Comparison of ENCODE assay signal across 28 cellular contexts in genomic region chr18:48858676-48859075, GRCh38.
A peak's percentile ranks its signal among the peaks of the same experiment; 100 is the strongest.
DNase-seq lines count a peak whose midpoint lies in the region; ATAC-seq, FAIRE-seq and TF ChIP-seq lines count a peak whose summit lies in the region.
"Had no signal": no experiment of that assay in that cellular context is flagged by ENCODE, and none has a peak within 500 bp of the region (broad histone marks: within the 10 kb centered on the region; RNA-seq: fewer than 3 reads in every experiment).

No MANE protein-coding gene starts in this region.

- H2AFZ ChIP-seq in astrocyte (ENCODE audit: low read depth, low read length) (no peak overlapping the region), trophoblast cell (ENCODE audit: insufficient read depth, low read length, poor library complexity) (no peak overlapping the region), PC-9 (no peak overlapping the region)
- H2AFZ ChIP-seq: GM23248 had no signal

- H3K36me3 Mint-ChIP-seq in astrocyte (ENCODE audit: low read depth, unreplicated experiment) (peaks cover 53% of the 10 kb centered on the region), immature natural killer cell (no peaks in the 10 kb centered on the region)
- H3K36me3 Mint-ChIP-seq in naive thymus-derived CD4-positive, alpha-beta T cell, result peaks cover 0 to 1% (median 0%) of the 10 kb centered on the region in 5 donors

- peaks cover 3% of the 10 kb centered on the region for H3K9me3 Mint-ChIP-seq in astrocyte (ENCODE audit: unreplicated experiment)
- no peaks in the 10 kb centered on the region for H3K9me3 Mint-ChIP-seq in immature natural killer cell
- peaks cover 0 to 1% (median 0%) of the 10 kb centered on the region in 11 donors for H3K9me3 Mint-ChIP-seq in naive thymus-derived CD4-positive, alpha-beta T cell
- H3K9me3 Mint-ChIP-seq: stimulated activated naive CD8-positive, alpha-beta T cell treated with anti-CD3 and anti-CD28 coated beads, Interleukin-15, amount 100 ng/mL, for 72 hours had no signal

- H3K9me2 ChIP-seq in PC-9 (ENCODE audit: insufficient read depth), result no peaks in the 10 kb centered on the region

- H3K14ac ChIP-seq in trophoblast cell (ENCODE audit: low read length), result peak overlapping the region; percentile 61

- peak overlapping the region; percentile 12 for H2AK5ac ChIP-seq in trophoblast cell (ENCODE audit: low read length)

- no peak for FAIRE-seq in astrocyte (lab: Jason Lieb, UNC)
- FAIRE-seq: endometrium had no signal

- no peaks in the 10 kb centered on the region for H3K27me3 Mint-ChIP-seq in astrocyte (ENCODE audit: low read depth, unreplicated experiment)
- peaks cover 3 to 5% (median 3%) of the 10 kb centered on the region in 3 donors for H3K27me3 Mint-ChIP-seq in immature natural killer cell (ENCODE audit: low read depth in 3 of 3)
- no peaks in the 10 kb centered on the region for H3K27me3 Mint-ChIP-seq in naive thymus-derived CD4-positive, alpha-beta T cell
- H3K27me3 Mint-ChIP-seq: activated CD4-positive, alpha-beta memory T cell treated with anti-CD3 and anti-CD28 coated beads, Interleukin-2, amount 10 ng/mL, durations not matched to agents 7 days and 5 days; stimulated activated naive CD8-positive, alpha-beta T cell treated with anti-CD3 and anti-CD28 coated beads, Interleukin-15, amount 100 ng/mL, for 72 hours had no signal

- no peak overlapping the region for H3K4ac ChIP-seq in trophoblast cell (ENCODE audit: low read depth, low read length)

- H3K4me1 ChIP-seq in BLaER1 (peaks cover 30% of the 10 kb centered on the region), astrocyte (ENCODE audit: insufficient read depth, low read length) (peaks cover 48% of the 10 kb centered on the region), trophoblast cell (ENCODE audit: control insufficient read depth in 1 of 2, insufficient read depth in 2 of 2, low read length in 2 of 2) (peaks cover 45 to 62% of the 10 kb centered on the region in 2 experiments), PC-9 (replicated peaks; ENCODE audit: insufficient read depth) (no peaks in the 10 kb centered on the region)
- H3K4me1 ChIP-seq in naive thymus-derived CD4-positive, alpha-beta T cell (ENCODE audit: control insufficient read depth in 2 of 2, insufficient read depth in 2 of 2, low read length in 2 of 2), result peaks cover 0 to 1% of the 10 kb centered on the region in 2 donors
- H3K4me1 ChIP-seq: body of pancreas, Caco-2, upper lobe of right lung had no signal

- no peaks in the 10 kb centered on the region for H3K9me3 ChIP-seq in BLaER1
- H3K9me3 ChIP-seq in astrocyte (ENCODE audit: insufficient read depth, low read depth, low read length), result no peaks in the 10 kb centered on the region
- no peaks in the 10 kb centered on the region for H3K9me3 ChIP-seq in trophoblast cell (ENCODE audit: insufficient read depth, low read depth, low read length)
- no peaks in the 10 kb centered on the region for H3K9me3 ChIP-seq in naive thymus-derived CD4-positive, alpha-beta T cell (ENCODE audit: control insufficient read depth in 2 of 3, low read length in 3 of 3)
- H3K9me3 ChIP-seq in PC-9 (ENCODE audit: insufficient read depth, low read depth), result no peaks in the 10 kb centered on the region
- H3K9me3 ChIP-seq: body of pancreas, Caco-2, ovary, upper lobe of right lung had no signal

- H4K12ac ChIP-seq in trophoblast cell (ENCODE audit: low read depth, low read length), result no peak overlapping the region

- peaks cover 39% of the 10 kb centered on the region; the same call in 1 of the 2 replicates for H3K36me3 ChIP-seq in BLaER1
- peaks cover 6% of the 10 kb centered on the region for H3K36me3 ChIP-seq in astrocyte (ENCODE audit: insufficient read depth, low read length)
- peaks cover 4 to 9% of the 10 kb centered on the region in 2 experiments for H3K36me3 ChIP-seq in trophoblast cell (ENCODE audit: control insufficient read depth in 1 of 2, insufficient read depth in 2 of 2, low read length in 2 of 2)
- H3K36me3 ChIP-seq in naive thymus-derived CD4-positive, alpha-beta T cell (ENCODE audit: control insufficient read depth in 2 of 3, insufficient read depth in 3 of 3, low read length in 3 of 3), result no peaks in the 10 kb centered on the region
- no peaks in the 10 kb centered on the region for H3K36me3 ChIP-seq in PC-9 (ENCODE audit: low read depth)
- H3K36me3 ChIP-seq: ovary, upper lobe of right lung had no signal

- DNase-seq in astrocyte (ENCODE audit: low read depth) (no peak), trophoblast cell (no peak), immature natural killer cell (no peak), PC-9 (no peak)
- DNase-seq in naive thymus-derived CD4-positive, alpha-beta T cell, result no peak
- DNase-seq: activated CD4-positive, alpha-beta memory T cell treated with anti-CD3 and anti-CD28 coated beads, Interleukin-2, amount 10 ng/mL, durations not matched to agents 7 days and 5 days; activated effector memory CD4-positive, alpha-beta T cell treated with anti-CD3 and anti-CD28 coated beads, Interleukin-2, amount 50 U/mL, for 16 hours; activated T-cell treated with anti-CD3 and anti-CD28 coated beads for 4 hours; body of pancreas; Caco-2; DMS79; GF-D8; GM23248; islet precursor cell; Kasumi-1; NCI-H1694; NCI-H2171; SIG-M5; stimulated activated naive CD8-positive, alpha-beta T cell treated with anti-CD3 and anti-CD28 coated beads, Interleukin-15, amount 100 ng/mL, for 72 hours had no signal

- H4K20me1 ChIP-seq in BLaER1 (no peaks in the 10 kb centered on the region), astrocyte (ENCODE audit: insufficient read depth, low read length) (no peaks in the 10 kb centered on the region), PC-9 (ENCODE audit: insufficient read depth) (no peaks in the 10 kb centered on the region)

- H3K27me3 ChIP-seq in BLaER1, result no peaks in the 10 kb centered on the region
- H3K27me3 ChIP-seq in astrocyte (ENCODE audit: insufficient read depth, low read length), result no peaks in the 10 kb centered on the region
- no peaks in the 10 kb centered on the region for H3K27me3 ChIP-seq in layer of hippocampus (ENCODE audit: control insufficient read depth, insufficient read depth, low read length)
- H3K27me3 ChIP-seq in trophoblast cell (ENCODE audit: insufficient read depth, low read length), result no peaks in the 10 kb centered on the region
- H3K27me3 ChIP-seq in naive thymus-derived CD4-positive, alpha-beta T cell (ENCODE audit: control insufficient read depth in 2 of 2, insufficient read depth in 2 of 2, low read length in 2 of 2), result no peaks in the 10 kb centered on the region
- no peaks in the 10 kb centered on the region for H3K27me3 ChIP-seq in PC-9 (ENCODE audit: insufficient read depth, low read depth)
- H3K27me3 ChIP-seq: body of pancreas, ovary, upper lobe of right lung had no signal

- TF ChIP-seq CTCF in astrocyte (IDR thresholded peaks at IDR 0.05; ENCODE audit: insufficient read depth, low read depth, low read length), result no peak
- no peak for TF ChIP-seq CTCF in PC-9 (conservative IDR thresholded peaks at IDR 0.05)

- no peak overlapping the region for H3K18ac ChIP-seq in trophoblast cell (ENCODE audit: low read length)

- no peak overlapping the region for H3K4me2 ChIP-seq in BLaER1
- H3K4me2 ChIP-seq in astrocyte (ENCODE audit: low read length), result no peak overlapping the region
- H3K4me2 ChIP-seq in trophoblast cell (ENCODE audit: low read length), result no peak overlapping the region
- H3K4me2 ChIP-seq in PC-9, result no peak overlapping the region

- H3K4me1 Mint-ChIP-seq in astrocyte (ENCODE audit: low read depth, unreplicated experiment) (peaks cover 31% of the 10 kb centered on the region), immature natural killer cell (peaks cover 29 to 47% of the 10 kb centered on the region in 2 donors)
- H3K4me1 Mint-ChIP-seq in naive thymus-derived CD4-positive, alpha-beta T cell, result peaks cover 12 to 26% (median 20%) of the 10 kb centered on the region in 7 donors

- no CpG with 5 or more reads among the region's 4 CpGs for WGBS in trophoblast cell (ENCODE audit: extremely low coverage, insufficient coverage, insufficient read length)

- H4K91ac ChIP-seq in trophoblast cell (ENCODE audit: low read depth, low read length), result peak overlapping the region; percentile 95

- H3K23ac ChIP-seq in trophoblast cell (ENCODE audit: low read length), result no peak overlapping the region

- ATAC-seq in GM21786 (IDR thresholded peaks at IDR 0.05; ENCODE audit: unreplicated experiment), result no peak
- no peak for ATAC-seq in naive thymus-derived CD4-positive, alpha-beta T cell
- ATAC-seq: activated CD4-positive, CD25-positive, alpha-beta regulatory T cell treated with anti-CD3 and anti-CD28 coated beads, Interleukin-2, amount 50 U/mL, for 24 hours; body of pancreas; Panc1; stimulated activated naive CD8-positive, alpha-beta T cell treated with anti-CD3 and anti-CD28 coated beads, Interleukin-15, amount 100 ng/mL, for 72 hours had no signal

- H2BK5ac ChIP-seq in trophoblast cell (ENCODE audit: low read depth, low read length, poor library complexity), result peak overlapping the region; percentile 9

- POLR2A ChIA-PET in naive thymus-derived CD4-positive, alpha-beta T cell (lab: Charles Lee), result no interaction called here
- POLR2A ChIA-PET in PC-9 (lab: Charles Lee; ENCODE audit: unreplicated experiment), result interaction anchor here (0.5 kb wide), 1 partner anchor 159 kb away, joined by 4 read pairs; no protein-coding TSS in a partner anchor

- intact Hi-C loops in naive thymus-derived CD4-positive, alpha-beta T cell (cut with micrococcal nuclease), result no loop called here
- intact Hi-C loops in PC-9 (cut with micrococcal nuclease; ENCODE audit: unreplicated experiment), result no loop called here

- H4K8ac ChIP-seq in trophoblast cell (ENCODE audit: low read depth, low read length), result no peak overlapping the region

- H2BK12ac ChIP-seq in trophoblast cell (ENCODE audit: low read length), result peak overlapping the region; percentile 32

- H3K27ac Mint-ChIP-seq in astrocyte (ENCODE audit: unreplicated experiment) (no peak overlapping the region), immature natural killer cell (peak overlapping the region in 3 of 6 donors; percentile 71 to 87 (median 74))
- H3K27ac Mint-ChIP-seq in naive thymus-derived CD4-positive, alpha-beta T cell, result peak overlapping the region in 1 of 9 donors; percentile 38
- H3K27ac Mint-ChIP-seq: activated CD4-positive, alpha-beta memory T cell treated with anti-CD3 and anti-CD28 coated beads, Interleukin-2, amount 10 ng/mL, durations not matched to agents 7 days and 5 days had no signal

- H3F3A ChIP-seq in PC-9 (ENCODE audit: insufficient read depth, low read depth), result no peaks in the 10 kb centered on the region; the same call in 1 of the 2 replicates

- H2BK120ac ChIP-seq in trophoblast cell (ENCODE audit: insufficient read depth, low read length, poor library complexity), result peak overlapping the region; percentile 91

- no peaks in the 10 kb centered on the region for H3K79me2 ChIP-seq in astrocyte (ENCODE audit: insufficient read depth, low read length)
- H3K79me2 ChIP-seq in trophoblast cell (ENCODE audit: control insufficient read depth, insufficient read depth, low read length, poor library complexity), result peaks cover 5% of the 10 kb centered on the region
- H3K79me2 ChIP-seq in PC-9 (ENCODE audit: low read depth), result no peaks in the 10 kb centered on the region

- CTCF ChIA-PET in naive thymus-derived CD4-positive, alpha-beta T cell (lab: Charles Lee), result interaction anchor here (0.6 to 0.9 kb wide), 2 partner anchors 65 to 81 kb away, joined by 3 read pairs; no protein-coding TSS in a partner anchor
- CTCF ChIA-PET in PC-9 (lab: Charles Lee), result no interaction called here

- peak overlapping the region; percentile 18; the same call in 1 of the 2 replicates for H3K27ac ChIP-seq in BLaER1
- H3K27ac ChIP-seq in astrocyte (ENCODE audit: low read depth, low read length), result no peak overlapping the region
- peak overlapping the region; percentile 95 for H3K27ac ChIP-seq in layer of hippocampus (ENCODE audit: low read depth, low read length)
- no peak overlapping the region for H3K27ac ChIP-seq in trophoblast cell (ENCODE audit: low read depth, low read length)
- no peak overlapping the region for H3K27ac ChIP-seq in naive thymus-derived CD4-positive, alpha-beta T cell (ENCODE audit: low read depth, low read length)
- no peak overlapping the region for H3K27ac ChIP-seq in PC-9
- H3K27ac ChIP-seq: body of pancreas, GM23248, upper lobe of right lung had no signal

- no TSS peak for BruUV-seq in PC-9 (replicated peaks; lab: Mats Ljungman, UMichigan)

- peaks cover 51% of the 10 kb centered on the region for H3K79me1 ChIP-seq in trophoblast cell (ENCODE audit: low read length)

- H3K9ac ChIP-seq in BLaER1, result no peak overlapping the region
- H3K9ac ChIP-seq in astrocyte (ENCODE audit: low read length), result peak overlapping the region; percentile 38
- H3K9ac ChIP-seq in trophoblast cell (ENCODE audit: low read length), result no peak overlapping the region
- H3K9ac ChIP-seq: GM23248 had no signal

- no peak overlapping the region for H3K4me3 Mint-ChIP-seq in astrocyte (ENCODE audit: unreplicated experiment)
- no peak overlapping the region for H3K4me3 Mint-ChIP-seq in immature natural killer cell
- H3K4me3 Mint-ChIP-seq in naive thymus-derived CD4-positive, alpha-beta T cell, result no peak overlapping the region
- H3K4me3 Mint-ChIP-seq: activated CD4-positive, alpha-beta memory T cell treated with anti-CD3 and anti-CD28 coated beads, Interleukin-2, amount 10 ng/mL, durations not matched to agents 7 days and 5 days; stimulated activated naive CD8-positive, alpha-beta T cell treated with anti-CD3 and anti-CD28 coated beads, Interleukin-15, amount 100 ng/mL, for 72 hours had no signal

- H3K4me3 ChIP-seq in BLaER1 (no peak overlapping the region), astrocyte (ENCODE audit: insufficient read depth, low read depth, low read length) (no peak overlapping the region), trophoblast cell (ENCODE audit: low read depth, low read length) (no peak overlapping the region), PC-9 (no peak overlapping the region)
- no peak overlapping the region for H3K4me3 ChIP-seq in naive thymus-derived CD4-positive, alpha-beta T cell (ENCODE audit: low read length)
- H3K4me3 ChIP-seq: body of pancreas, GM23248, lung, ovary, upper lobe of right lung had no signal

Comparison
In these comparisons a context has a peak if more than half of its experiments do, and no peak if none do; other contexts are left out.
1. H3K27ac ChIP-seq: peak in BLaER1 (single experiment) and layer of hippocampus (single experiment); none in astrocyte (single experiment), trophoblast cell (single experiment), naive thymus-derived CD4-positive, alpha-beta T cell (single experiment) and PC-9 (single experiment).